ENCODE assay signal across 13 cellular contexts in the genomic region with DNA sequence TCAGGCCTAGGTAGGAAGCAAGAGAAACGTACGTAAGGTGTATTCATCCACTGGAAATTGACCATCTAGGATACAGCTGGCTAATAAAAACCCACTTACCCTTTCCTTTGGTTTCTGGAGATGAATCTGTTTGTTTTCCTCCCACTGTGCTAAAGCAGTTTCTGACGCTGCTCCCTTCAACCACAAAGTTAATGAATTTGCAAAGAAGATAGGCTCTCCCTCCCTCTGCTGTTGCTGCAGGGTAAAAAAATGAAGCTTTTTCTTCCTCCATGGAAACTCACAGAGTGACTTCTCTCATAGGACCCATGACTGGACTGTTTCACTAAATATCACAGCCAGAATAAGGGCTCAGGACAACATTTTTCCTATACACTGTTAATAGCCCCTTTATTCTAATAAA.
"Had no signal": no experiment of that assay in that cellular context is flagged by ENCODE, and none has a peak within 500 bp of the region (broad histone marks: within the 10 kb centered on the region; RNA-seq: fewer than 3 reads in every experiment).

No MANE protein-coding gene starts in this region.

- DNase-seq: activated CD4-positive, alpha-beta T cell treated with anti-CD3 and anti-CD28 coated beads, Interleukin-2, amount 10 ng/mL, durations not matched to agents 24 days and 14 days; activated naive CD4-positive, alpha-beta T cell treated with anti-CD3 and anti-CD28 coated beads, Interleukin-2, amount 50 U/mL, for 16 hours; dorsolateral prefrontal cortex; left cardiac atrium; mucosa of descending colon; naive thymus-derived CD8-positive, alpha-beta T cell; small intestine; uterus had no signal

- H3K9me3 ChIP-seq: mucosa of descending colon, neutrophil, uterus had no signal

- ATAC-seq: activated T-helper 17 cell treated with anti-CD3 and anti-CD28 coated beads, Interleukin-2, amount 50 U/mL, for 72 hours; left cardiac atrium; mucosa of descending colon; naive thymus-derived CD8-positive, alpha-beta T cell; WTC11 had no signal

- H3K27ac ChIP-seq: dorsolateral prefrontal cortex, esophagus muscularis mucosa, neutrophil, right atrium auricular region, uterus had no signal

- H3K4me1 ChIP-seq: right atrium auricular region, uterus had no signal

- H3K27me3 ChIP-seq: dorsolateral prefrontal cortex, esophagus muscularis mucosa, neutrophil, right atrium auricular region, uterus had no signal

- H3K4me3 ChIP-seq: dorsolateral prefrontal cortex, esophagus muscularis mucosa, mucosa of descending colon, right atrium auricular region, uterus had no signal

- H3K36me3 ChIP-seq: esophagus muscularis mucosa, neutrophil, right atrium auricular region, uterus had no signal
